In the genomic region with DNA sequence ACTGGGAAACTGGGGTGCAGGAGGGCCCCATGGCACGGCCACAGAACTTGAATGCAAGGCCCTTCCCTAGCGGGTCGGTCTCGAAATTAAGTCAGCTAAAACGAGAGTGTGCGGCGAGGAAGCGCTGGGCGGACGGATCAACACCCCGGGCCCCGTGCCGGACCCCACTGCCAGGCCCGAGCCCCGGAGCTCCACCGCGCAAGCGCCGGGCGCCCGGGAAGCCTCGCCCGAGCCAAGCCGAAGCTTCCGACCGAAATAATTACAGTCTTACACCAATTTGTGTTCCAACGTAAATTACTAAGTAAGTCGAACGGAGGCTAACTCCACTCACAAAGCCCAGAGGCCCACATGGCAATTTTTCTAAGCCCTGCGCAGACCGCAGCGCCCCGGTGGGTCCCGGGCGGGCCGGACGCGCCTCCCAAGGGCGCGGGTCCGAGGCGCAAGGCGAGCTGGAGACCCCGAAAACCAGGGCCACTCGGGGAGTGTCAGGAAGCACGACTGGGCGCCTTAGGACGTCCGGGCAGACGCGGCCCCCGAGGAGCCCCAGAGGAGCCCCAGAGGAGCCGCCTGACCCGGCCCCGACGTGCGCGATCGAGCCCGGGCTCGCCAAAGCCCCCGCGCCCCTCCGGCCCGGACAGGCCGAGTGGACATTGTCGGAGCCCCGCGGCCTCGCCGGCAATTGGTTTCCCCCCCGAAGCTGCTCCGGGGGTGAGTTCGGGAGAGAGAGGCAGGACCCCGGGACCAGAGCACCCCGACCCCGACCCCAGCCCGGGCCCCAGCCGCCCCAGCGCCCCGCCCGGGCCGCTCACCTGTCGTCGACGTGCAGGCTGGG, we compare ENCODE assay signal across 1 cellular context.
TF ChIP-seq lines count a peak whose summit lies in the region.

No MANE protein-coding gene starts in this region.

TF ChIP-seq in GM12878, 131 proteins besides CTCF, POLR2A, EP300 and RAD21 (continued from another document):
- TF ChIP-seq, protein P1, sequence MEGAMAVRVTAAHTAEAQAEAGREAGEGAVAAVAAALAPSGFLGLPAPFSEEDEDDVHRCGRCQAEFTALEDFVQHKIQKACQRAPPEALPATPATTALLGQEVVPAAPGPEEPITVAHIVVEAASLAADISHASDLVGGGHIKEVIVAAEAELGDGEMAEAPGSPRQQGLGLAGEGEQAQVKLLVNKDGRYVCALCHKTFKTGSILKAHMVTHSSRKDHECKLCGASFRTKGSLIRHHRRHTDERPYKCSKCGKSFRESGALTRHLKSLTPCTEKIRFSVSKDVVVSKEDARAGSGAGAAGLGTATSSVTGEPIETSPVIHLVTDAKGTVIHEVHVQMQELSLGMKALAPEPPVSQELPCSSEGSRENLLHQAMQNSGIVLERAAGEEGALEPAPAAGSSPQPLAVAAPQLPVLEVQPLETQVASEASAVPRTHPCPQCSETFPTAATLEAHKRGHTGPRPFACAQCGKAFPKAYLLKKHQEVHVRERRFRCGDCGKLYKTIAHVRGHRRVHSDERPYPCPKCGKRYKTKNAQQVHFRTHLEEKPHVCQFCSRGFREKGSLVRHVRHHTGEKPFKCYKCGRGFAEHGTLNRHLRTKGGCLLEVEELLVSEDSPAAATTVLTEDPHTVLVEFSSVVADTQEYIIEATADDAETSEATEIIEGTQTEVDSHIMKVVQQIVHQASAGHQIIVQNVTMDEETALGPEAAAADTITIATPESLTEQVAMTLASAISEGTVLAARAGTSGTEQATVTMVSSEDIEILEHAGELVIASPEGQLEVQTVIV (IDR thresholded peaks at IDR 0.05; ENCODE audit: borderline replicate concordance, partially characterized antibody), result no peak
- TF ChIP-seq CBX5 (IDR thresholded peaks at IDR 0.05; ENCODE audit: low read depth), result no peak
- no peak for TF ChIP-seq JUND (IDR thresholded peaks at IDR 0.05; ENCODE audit: low read depth, low read length)
- TF ChIP-seq, protein P2, sequence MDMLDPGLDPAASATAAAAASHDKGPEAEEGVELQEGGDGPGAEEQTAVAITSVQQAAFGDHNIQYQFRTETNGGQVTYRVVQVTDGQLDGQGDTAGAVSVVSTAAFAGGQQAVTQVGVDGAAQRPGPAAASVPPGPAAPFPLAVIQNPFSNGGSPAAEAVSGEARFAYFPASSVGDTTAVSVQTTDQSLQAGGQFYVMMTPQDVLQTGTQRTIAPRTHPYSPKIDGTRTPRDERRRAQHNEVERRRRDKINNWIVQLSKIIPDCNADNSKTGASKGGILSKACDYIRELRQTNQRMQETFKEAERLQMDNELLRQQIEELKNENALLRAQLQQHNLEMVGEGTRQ (IDR thresholded peaks at IDR 0.05; ENCODE audit: borderline replicate concordance, low read depth, low read length), result no peak
- TF ChIP-seq TCF12 (IDR thresholded peaks at IDR 0.05; ENCODE audit: low read depth, low read length), result no peak
- no peak for TF ChIP-seq ZSCAN29 (IDR thresholded peaks at IDR 0.05)
- no peak for TF ChIP-seq NRF1 (conservative IDR thresholded peaks at IDR 0.05; ENCODE audit: low read depth, low read length)
- TF ChIP-seq EGR1 (IDR thresholded peaks at IDR 0.05; ENCODE audit: borderline replicate concordance in 1 of 2, low read depth in 2 of 2, low read length in 2 of 2), result no peak
